1 cellular context compared by ENCODE assay signal in genomic region chr6:43490523-43490939, GRCh38.
TF ChIP-seq lines count a peak whose summit lies in the region.

No MANE protein-coding gene starts in this region.

TF ChIP-seq in HepG2, 621 proteins besides CTCF, POLR2A, EP300 and RAD21 (continued from another document and continues in another):
- TF ChIP-seq THAP8 (CRISPR knock-in tag; IDR thresholded peaks at IDR 0.05; ENCODE audit: borderline replicate concordance): no peak
- TF ChIP-seq IRF2 (CRISPR knock-in tag; IDR thresholded peaks at IDR 0.05): no peak
- no peak for TF ChIP-seq ZKSCAN8 (CRISPR knock-in tag; IDR thresholded peaks at IDR 0.05; ENCODE audit: borderline replicate concordance)
- peak; percentile 94 for TF ChIP-seq ZFP37 (CRISPR knock-in tag; IDR thresholded peaks at IDR 0.05; ENCODE audit: borderline replicate concordance)
- no peak for TF ChIP-seq ZNF891 (CRISPR knock-in tag; IDR thresholded peaks at IDR 0.05)
- TF ChIP-seq ZNF33A (CRISPR knock-in tag; IDR thresholded peaks at IDR 0.05; ENCODE audit: borderline replicate concordance): no peak
- TF ChIP-seq LRRFIP1 (CRISPR knock-in tag; conservative IDR thresholded peaks at IDR 0.05): no peak
- no peak for TF ChIP-seq ZNF691 (CRISPR knock-in tag; IDR thresholded peaks at IDR 0.05; ENCODE audit: borderline replicate concordance, low read depth)
- no peak for TF ChIP-seq HBP1 (CRISPR knock-in tag; IDR thresholded peaks at IDR 0.05; ENCODE audit: low read depth)
- peak; percentile 95 for TF ChIP-seq HOMEZ (CRISPR knock-in tag; IDR thresholded peaks at IDR 0.05; ENCODE audit: low read depth)
- no peak for TF ChIP-seq ATAD3A (CRISPR knock-in tag; IDR thresholded peaks at IDR 0.05)
- TF ChIP-seq GLMP (CRISPR knock-in tag; IDR thresholded peaks at IDR 0.05; ENCODE audit: borderline replicate concordance): no peak
- no peak for TF ChIP-seq ZNF136 (CRISPR knock-in tag; IDR thresholded peaks at IDR 0.05; ENCODE audit: low read depth)
- no peak for TF ChIP-seq ZBTB7A (CRISPR knock-in tag; IDR thresholded peaks at IDR 0.05)
- no peak for TF ChIP-seq BRF2 (CRISPR knock-in tag; IDR thresholded peaks at IDR 0.05)
- TF ChIP-seq HDAC2 (CRISPR knock-in tag; IDR thresholded peaks at IDR 0.05): peak; percentile 89; the same call in 1 of the 2 replicates
- TF ChIP-seq DZIP1 (CRISPR knock-in tag; IDR thresholded peaks at IDR 0.05): no peak
- no peak; the same call in 1 of the 2 replicates for TF ChIP-seq MLX (CRISPR knock-in tag; IDR thresholded peaks at IDR 0.05)
- TF ChIP-seq MAX (IDR thresholded peaks at IDR 0.05): no peak
- TF ChIP-seq ATF5 (CRISPR knock-in tag; IDR thresholded peaks at IDR 0.05; ENCODE audit: low read depth): no peak
- TF ChIP-seq ZNF329 (CRISPR knock-in tag; IDR thresholded peaks at IDR 0.05; ENCODE audit: low read depth): no peak
- TF ChIP-seq ESRRA (CRISPR knock-in tag; IDR thresholded peaks at IDR 0.05; ENCODE audit: low read depth): no peak; the same call in 1 of the 2 replicates
- TF ChIP-seq HNRNPH1 (optimal IDR thresholded peaks at IDR 0.05; ENCODE audit: low read depth, low read length): no peak
- TF ChIP-seq EEA1 (CRISPR knock-in tag; IDR thresholded peaks at IDR 0.05; ENCODE audit: borderline replicate concordance): no peak
- no peak for TF ChIP-seq ZNF468 (CRISPR knock-in tag; IDR thresholded peaks at IDR 0.05)
- no peak for TF ChIP-seq FOXK1 (CRISPR knock-in tag; IDR thresholded peaks at IDR 0.05; ENCODE audit: borderline replicate concordance, low read depth)
- TF ChIP-seq KLF11 (CRISPR knock-in tag; IDR thresholded peaks at IDR 0.05): no peak
- no peak for TF ChIP-seq IKZF1 (IDR thresholded peaks at IDR 0.05)
- no peak for TF ChIP-seq ATRX (CRISPR knock-in tag; IDR thresholded peaks at IDR 0.05; ENCODE audit: borderline replicate concordance)
- no peak for TF ChIP-seq CERS6 (CRISPR knock-in tag; IDR thresholded peaks at IDR 0.05)
- no peak for TF ChIP-seq FOXK2 (IDR thresholded peaks at IDR 0.05)
- no peak for TF ChIP-seq HIC2 (CRISPR knock-in tag; IDR thresholded peaks at IDR 0.05; ENCODE audit: low read depth)
- no peak for TF ChIP-seq TEAD2 (CRISPR knock-in tag; IDR thresholded peaks at IDR 0.05)
- TF ChIP-seq RFX5 (IDR thresholded peaks at IDR 0.05; ENCODE audit: low read depth, low read length): no peak
- no peak for TF ChIP-seq DR1 (CRISPR knock-in tag; IDR thresholded peaks at IDR 0.05)
- no peak for TF ChIP-seq PRPF4 (IDR thresholded peaks at IDR 0.05; ENCODE audit: low read depth, low read length, poor library complexity, severe bottlenecking)
- TF ChIP-seq HCFC1 (IDR thresholded peaks at IDR 0.05; ENCODE audit: low read depth, low read length): no peak
- no peak for TF ChIP-seq PBX3 (CRISPR knock-in tag; IDR thresholded peaks at IDR 0.05; ENCODE audit: borderline replicate concordance)
- 0 out of 2 replicates have a peak, but pooled peaks have one; percentile 57 for TF ChIP-seq GATA4 (IDR thresholded peaks at IDR 0.05; ENCODE audit: borderline replicate concordance, low read depth)
- no peak for TF ChIP-seq ZNF550 (CRISPR knock-in tag; IDR thresholded peaks at IDR 0.05; ENCODE audit: borderline replicate concordance)
- TF ChIP-seq ZNF256 (CRISPR knock-in tag; conservative IDR thresholded peaks at IDR 0.05): no peak
- TF ChIP-seq TCF7L2 (IDR thresholded peaks at IDR 0.05; ENCODE audit: low read depth, low read length): no peak
- TF ChIP-seq EZH2 (conservative IDR thresholded peaks at IDR 0.05; ENCODE audit: low read depth, low read length): no peak
- no peak for TF ChIP-seq CBX2 (IDR thresholded peaks at IDR 0.05; ENCODE audit: low read depth, low read length)
- no peak for TF ChIP-seq CBX2 (CRISPR knock-in tag; IDR thresholded peaks at IDR 0.05; ENCODE audit: low read depth)
- TF ChIP-seq ZNF496 (CRISPR knock-in tag; IDR thresholded peaks at IDR 0.05; ENCODE audit: insufficient replicate concordance): no peak
- TF ChIP-seq ZNF552 (CRISPR knock-in tag; IDR thresholded peaks at IDR 0.05; ENCODE audit: borderline replicate concordance): 0 out of 2 replicates have a peak, but pooled peaks have one; percentile 72
- TF ChIP-seq ZNF788 (CRISPR knock-in tag; IDR thresholded peaks at IDR 0.05; ENCODE audit: borderline replicate concordance): no peak
